27 cellular contexts compared by ENCODE assay signal in the genomic region with DNA sequence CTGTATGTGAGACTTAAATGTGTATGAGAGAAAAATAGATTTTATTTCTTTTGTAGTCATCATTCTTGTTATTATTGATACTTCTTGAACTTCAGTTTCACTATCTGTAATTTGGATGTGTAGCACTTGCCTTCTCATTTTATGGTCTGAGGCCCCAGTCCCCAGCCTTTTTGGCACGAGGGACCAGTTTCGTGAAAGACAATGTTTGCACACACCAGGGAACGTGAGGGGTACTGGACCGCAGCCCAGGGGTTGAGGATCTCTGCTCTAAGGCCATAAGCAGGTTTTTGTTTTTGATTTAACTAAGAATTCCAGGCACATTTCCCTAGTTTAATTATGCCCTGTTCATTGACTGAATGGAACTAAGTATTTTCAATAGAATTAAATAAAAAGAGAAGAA.
"Had no signal": no experiment of that assay in that cellular context is flagged by ENCODE, and none has a peak within 500 bp of the region (broad histone marks: within the 10 kb centered on the region; RNA-seq: fewer than 3 reads in every experiment).

No MANE protein-coding gene starts in this region.

- ATAC-seq: activated CD4-positive, alpha-beta T cell treated with anti-CD3 and anti-CD28 coated beads for 36 hours; activated CD8-positive, alpha-beta memory T cell treated with anti-CD3 and anti-CD28 coated beads, Interleukin-2, amount 10 ng/mL, durations not matched to agents 7 days and 5 days; activated CD8-positive, alpha-beta T cell treated with anti-CD3 and anti-CD28 coated beads, Interleukin-2, amount 10 ng/mL, durations not matched to agents 7 days and 5 days; activated naive CD8-positive, alpha-beta T cell treated with anti-CD3 and anti-CD28 coated beads, Interleukin-2, amount 50 U/mL, for 24 hours; body of pancreas; effector memory CD8-positive, alpha-beta T cell; gastroesophageal sphincter; heart right ventricle had no signal

- H3K27ac ChIP-seq: adrenal gland, body of pancreas, esophagus muscularis mucosa, gastroesophageal sphincter, heart right ventricle had no signal

- H3K36me3 ChIP-seq: adrenal gland, esophagus muscularis mucosa, gastroesophageal sphincter, heart right ventricle had no signal

- DNase-seq: activated CD4-positive, alpha-beta memory T cell treated with anti-CD3 and anti-CD28 coated beads for 36 hours; activated CD4-positive, alpha-beta T cell treated with anti-CD3 and anti-CD28 coated beads for 36 hours; activated CD4-positive, alpha-beta T cell treated with anti-CD3 and anti-CD28 coated beads, Interleukin-2, amount 10 ng/mL, durations not matched to agents 24 days and 14 days; activated CD4-positive, CD25-positive, alpha-beta regulatory T cell; activated CD4-positive, CD25-positive, alpha-beta regulatory T cell treated with anti-CD3 and anti-CD28 coated beads, Interleukin-2, amount 50 U/mL, for 72 hours; activated CD8-positive, alpha-beta memory T cell treated with anti-CD3 and anti-CD28 coated beads, Interleukin-2, amount 10 ng/mL, durations not matched to agents 7 days and 5 days; activated CD8-positive, alpha-beta memory T cell treated with anti-CD3 and anti-CD28 coated beads, Interleukin-2, amount 50 U/mL, for 4 hours; activated CD8-positive, alpha-beta T cell treated with anti-CD3 and anti-CD28 coated beads, Interleukin-2, amount 10 ng/mL, durations not matched to agents 7 days and 5 days; activated effector memory CD4-positive, alpha-beta T cell treated with anti-CD3 and anti-CD28 coated beads, Interleukin-2, amount 50 U/mL, for 16 hours; activated naive CD4-positive, alpha-beta T cell treated with anti-CD3 and anti-CD28 coated beads for 36 hours; activated naive CD8-positive, alpha-beta T cell treated with anti-CD3 and anti-CD28 coated beads for 36 hours; activated naive CD8-positive, alpha-beta T cell treated with anti-CD3 and anti-CD28 coated beads, Interleukin-2, amount 50 U/mL, for 24 hours; activated T-cell treated with anti-CD3 and anti-CD28 coated beads, Interleukin-2, amount 50 U/mL, for 1 hour; activated T-cell treated with anti-CD3 and anti-CD28 coated beads, Interleukin-2, amount 50 U/mL, for 48 hours; adrenal gland; aorta; body of pancreas; cortex of kidney; dermis blood vessel endothelial cell; effector CD4-positive, alpha-beta T cell; effector memory CD8-positive, alpha-beta T cell; erythroblast; foreskin melanocyte; heart right ventricle; T-helper 2 cell had no signal

- H3K4me3 ChIP-seq: adrenal gland, body of pancreas, esophagus muscularis mucosa, gastroesophageal sphincter, heart right ventricle had no signal

- H3K4me1 ChIP-seq: adrenal gland, body of pancreas, esophagus muscularis mucosa, gastroesophageal sphincter, heart right ventricle had no signal

- H3K9me3 ChIP-seq: adrenal gland, body of pancreas, esophagus muscularis mucosa, gastroesophageal sphincter, heart right ventricle had no signal

- H3K27me3 ChIP-seq: body of pancreas, esophagus muscularis mucosa, gastroesophageal sphincter, heart right ventricle had no signal
